8 cellular contexts compared by ENCODE assay signal in the genomic region with DNA sequence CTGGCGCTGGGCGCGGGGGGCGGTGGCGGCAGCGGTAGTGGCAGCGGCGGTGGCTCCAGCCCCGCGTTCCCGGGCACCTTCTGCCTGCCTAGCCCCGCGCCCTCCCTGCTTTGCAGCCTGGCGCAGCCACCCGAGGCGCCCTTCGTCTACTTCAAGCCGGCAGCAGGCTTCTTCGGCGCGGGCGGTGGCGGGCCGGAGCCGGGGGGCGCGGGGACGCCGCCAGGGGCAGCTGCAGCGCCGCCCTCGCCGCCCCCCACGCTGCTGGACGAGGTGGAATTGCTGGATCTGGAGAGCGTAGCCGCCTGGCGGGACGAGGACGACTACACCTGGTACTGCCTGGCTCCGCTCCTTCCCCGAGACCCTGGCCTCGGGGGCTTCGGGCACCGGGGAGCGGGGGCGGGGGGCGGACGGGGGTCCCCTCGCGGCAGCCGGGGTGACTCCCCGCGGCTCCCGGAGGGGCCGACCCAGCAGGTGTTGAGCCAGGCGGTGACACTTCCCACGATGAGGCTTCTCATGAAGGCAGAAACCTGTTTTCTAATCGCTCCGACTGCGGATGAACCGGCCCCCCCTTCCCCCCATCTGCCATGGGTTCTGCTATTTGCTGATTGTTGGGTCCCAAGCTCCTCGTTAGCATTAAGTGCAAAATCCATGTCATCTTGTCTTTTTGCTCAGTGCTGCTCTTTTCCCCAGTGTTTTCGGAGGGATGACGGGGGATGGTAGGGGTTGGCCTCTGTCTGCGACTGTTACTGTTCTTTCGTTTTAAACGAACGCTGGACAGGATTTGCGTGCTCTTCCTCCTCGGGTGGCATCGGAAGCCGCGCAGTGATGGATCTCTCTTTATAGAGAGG. TPM values are rescaled to one million over a fixed set of nuclear protein-coding genes. Genes with fewer than 3 reads are reported as not detected.
DNase-seq lines count a peak whose midpoint lies in the region; ATAC-seq and TF ChIP-seq lines count a peak whose summit lies in the region.

No MANE protein-coding gene starts in this region.

- DNase-seq in NOMO-1 (lab: John Stamatoyannopoulos, UW; ENCODE audit: unreplicated experiment in 2 of 2): peak; percentile 3 to 25
- DNase-seq in NOMO-1 treated with dmso at 0.1 percent for 144 hours (lab: John Stamatoyannopoulos, UW; ENCODE audit: unreplicated experiment): no peak
- peak; percentile 69 for DNase-seq in NCI-H69 (lab: John Stamatoyannopoulos, UW)
- peak; percentile 28 for DNase-seq in activated T-cell treated with anti-CD3 and anti-CD28 coated beads for 4 hours
- DNase-seq in esophagus muscularis mucosa (ENCODE audit: extremely low spot score): no peak
- peak; percentile 15 for DNase-seq in myocyte (ENCODE audit: low read depth)
- DNase-seq in stimulated activated naive CD8-positive, alpha-beta T cell treated with anti-CD3 and anti-CD28 coated beads, Interleukin-15, amount 100 ng/mL, for 72 hours: peak; percentile 52 to 57

- H3K27ac Mint-ChIP-seq in stimulated activated naive CD8-positive, alpha-beta T cell treated with anti-CD3 and anti-CD28 coated beads, Interleukin-15, amount 100 ng/mL, for 72 hours: peak overlapping the region; percentile 96 to 98

- H3K27ac ChIP-seq in esophagus muscularis mucosa (replicated peaks in 1 of 4): peak overlapping the region in 3 of 4 donors; percentile 39 to 68 (median 51)

- peak; percentile 28 for ATAC-seq in HG02981 (IDR thresholded peaks at IDR 0.05; ENCODE audit: unreplicated experiment)
- ATAC-seq in stimulated activated naive CD8-positive, alpha-beta T cell treated with anti-CD3 and anti-CD28 coated beads, Interleukin-15, amount 100 ng/mL, for 72 hours: peak; percentile 61

- H3K9me3 ChIP-seq in esophagus muscularis mucosa: no peaks in the 10 kb centered on the region

- peaks cover 15 to 40% (median 33%) of the 10 kb centered on the region in 4 donors for H3K4me1 ChIP-seq in esophagus muscularis mucosa

- TF ChIP-seq POLR2A in esophagus muscularis mucosa (IDR thresholded peaks at IDR 0.05; ENCODE audit: low read depth): no peak

- no peak for TF ChIP-seq EP300 in esophagus muscularis mucosa (IDR thresholded peaks at IDR 0.05)

- peak overlapping the region; percentile 70 to 85 (median 82) for H3K4me3 ChIP-seq in esophagus muscularis mucosa

- H3K36me3 ChIP-seq in esophagus muscularis mucosa: no peaks in the 10 kb centered on the region

- H3K4me3 Mint-ChIP-seq in stimulated activated naive CD8-positive, alpha-beta T cell treated with anti-CD3 and anti-CD28 coated beads, Interleukin-15, amount 100 ng/mL, for 72 hours: peak overlapping the region; percentile 92 to 98

- H3K4me1 Mint-ChIP-seq in stimulated activated naive CD8-positive, alpha-beta T cell treated with anti-CD3 and anti-CD28 coated beads, Interleukin-15, amount 100 ng/mL, for 72 hours: peaks cover 37% of the 10 kb centered on the region

- intact Hi-C loops in esophagus muscularis mucosa (cut with DNase I): loop anchor here (10.0 kb wide), 1 partner anchor 374 kb away; the partner anchor contains the start of gene MYCBP2

- no peaks in the 10 kb centered on the region for H3K9me3 Mint-ChIP-seq in stimulated activated naive CD8-positive, alpha-beta T cell treated with anti-CD3 and anti-CD28 coated beads, Interleukin-15, amount 100 ng/mL, for 72 hours

- H3K27me3 ChIP-seq in esophagus muscularis mucosa: peaks cover 0 to 10% (median 0%) of the 10 kb centered on the region in 4 donors

- no peak for TF ChIP-seq CTCF in esophagus muscularis mucosa (IDR thresholded peaks at IDR 0.05)

- H3K27me3 Mint-ChIP-seq in stimulated activated naive CD8-positive, alpha-beta T cell treated with anti-CD3 and anti-CD28 coated beads, Interleukin-15, amount 100 ng/mL, for 72 hours: no peaks in the 10 kb centered on the region

- WGBS in esophagus muscularis mucosa: 0% methylated on average over 16 of the region's 74 CpGs

RNA-seq across cellular contexts. Expression of gene SLAIN1, which starts 0.9 kb away (rescaled TPM):
- total RNA-seq in esophagus muscularis mucosa: 10 to 100 TPM in 2 of 4 donors, 1 to 10 TPM in 2; 7.1 to 12.3 (median 9.7) TPM
- 0.10 and 0.21 TPM in 2 replicates for total RNA-seq in myocyte
- not detected for polyA plus RNA-seq in myocyte (2012)

Comparison
In these comparisons a context has a peak if more than half of its experiments do, and no peak if none do; other contexts are left out.
1. DNase-seq: peak in NOMO-1 (2 of 2), NCI-H69 (single experiment), activated T-cell treated with anti-CD3 and anti-CD28 coated beads for 4 hours (single experiment), myocyte (single experiment) and stimulated activated naive CD8-positive, alpha-beta T cell treated with anti-CD3 and anti-CD28 coated beads, Interleukin-15, amount 100 ng/mL, for 72 hours (2 of 2); none in NOMO-1 treated with dmso at 0.1 percent for 144 hours (single experiment) and esophagus muscularis mucosa (single experiment).